ENCODE assay signal across 8 cellular contexts in the genomic region with DNA sequence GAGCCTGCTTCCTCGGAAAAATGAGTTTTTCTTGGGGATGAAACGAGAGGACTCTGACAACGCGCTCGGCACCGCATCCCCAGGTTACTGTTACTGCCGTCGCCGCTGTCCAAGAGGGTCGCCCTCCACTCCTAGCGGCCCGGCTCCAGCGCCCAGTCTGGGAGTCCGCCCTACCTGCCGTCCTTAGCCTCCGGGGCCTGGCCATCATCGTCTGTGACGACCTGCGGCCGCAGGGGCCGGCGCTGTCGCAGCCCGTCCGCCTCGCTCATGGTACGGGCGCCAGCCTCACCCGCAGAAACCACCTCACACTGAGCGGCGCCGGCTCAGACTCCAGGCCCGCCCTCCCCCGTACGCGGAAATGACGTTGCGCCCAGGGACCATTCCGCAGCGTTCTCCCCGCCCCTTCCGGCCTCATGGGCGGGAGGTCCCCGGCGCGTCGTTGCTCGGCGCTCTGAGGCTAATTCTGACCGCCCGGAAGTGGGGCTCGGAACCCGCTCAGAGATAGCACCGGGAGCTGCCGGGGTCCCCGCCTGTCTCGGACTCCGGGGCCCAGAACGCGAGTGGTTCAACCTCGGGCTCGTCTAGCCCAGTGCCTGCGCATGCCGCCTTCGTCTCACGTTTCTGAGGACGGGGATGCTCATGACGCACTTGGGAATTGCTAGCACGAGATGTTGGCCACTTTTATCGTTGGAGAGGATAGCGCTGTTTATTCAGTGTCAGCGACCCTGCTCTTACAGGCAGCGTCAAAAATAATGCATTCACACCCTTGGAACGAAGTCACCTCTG.
DNase-seq lines count a peak whose midpoint lies in the region; ATAC-seq and TF ChIP-seq lines count a peak whose summit lies in the region.

A gene with protein sequence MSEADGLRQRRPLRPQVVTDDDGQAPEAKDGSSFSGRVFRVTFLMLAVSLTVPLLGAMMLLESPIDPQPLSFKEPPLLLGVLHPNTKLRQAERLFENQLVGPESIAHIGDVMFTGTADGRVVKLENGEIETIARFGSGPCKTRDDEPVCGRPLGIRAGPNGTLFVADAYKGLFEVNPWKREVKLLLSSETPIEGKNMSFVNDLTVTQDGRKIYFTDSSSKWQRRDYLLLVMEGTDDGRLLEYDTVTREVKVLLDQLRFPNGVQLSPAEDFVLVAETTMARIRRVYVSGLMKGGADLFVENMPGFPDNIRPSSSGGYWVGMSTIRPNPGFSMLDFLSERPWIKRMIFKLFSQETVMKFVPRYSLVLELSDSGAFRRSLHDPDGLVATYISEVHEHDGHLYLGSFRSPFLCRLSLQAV (minus strand): TSS at position 332 of the 786 bp plus-strand sequence. CDS start 63 bp downstream, at position 269.

- no peak for TF ChIP-seq CTCF in AG10803 (conservative IDR thresholded peaks at IDR 0.05; ENCODE audit: low read length)

- ATAC-seq in GM19023 (IDR thresholded peaks at IDR 0.05; ENCODE audit: unreplicated experiment) (peak; percentile 97), HG03196 (IDR thresholded peaks at IDR 0.05; ENCODE audit: unreplicated experiment) (peak; percentile 94)
- ATAC-seq in activated CD4-positive, CD25-positive, alpha-beta regulatory T cell treated with anti-CD3 and anti-CD28 coated beads, Interleukin-2, amount 50 U/mL, for 24 hours = peak; percentile 96 to 97
- ATAC-seq in central memory CD8-positive, alpha-beta T cell (replicated peaks; ENCODE audit: extremely low read depth, poor library complexity, severe bottlenecking) = peak; percentile 93

- peak within 1 kb of the TSS; percentile 94 for H3K4me3 ChIP-seq in AG10803 (ENCODE audit: low read length)

- H3K27me3 Mint-ChIP-seq in central memory CD8-positive, alpha-beta T cell = no peaks in the 10 kb centered on the region

- no peaks in the 10 kb centered on the region for H3K9me3 Mint-ChIP-seq in central memory CD8-positive, alpha-beta T cell

- H3K27ac Mint-ChIP-seq in central memory CD8-positive, alpha-beta T cell (ENCODE audit: low read depth) = peak within 1 kb of the TSS; percentile 99

- DNase-seq in AG10803 (ENCODE audit: low read depth) = peak; percentile 88
- DNase-seq in NCI-H345 treated with DMSO at 0.1 percent for 48 hours (lab: John Stamatoyannopoulos, UW; ENCODE audit: unreplicated experiment) = peak; percentile 96
- peak; percentile 93 to 94 for DNase-seq in central memory CD8-positive, alpha-beta T cell (ENCODE audit: low spot score in 2 of 2)
- peak; percentile 93 for DNase-seq in islet precursor cell
- DNase-seq in stimulated activated CD4-positive, alpha-beta T cell treated with anti-CD3 and anti-CD28 coated beads, Interleukin-12 subunit alpha, Interleukin-12 subunit beta, amount 100 ng/mL, for 48 hours (ENCODE audit: low read depth in 2 of 3, low spot score in 1 of 3) = peak; percentile 89 to 95 (median 93)

- H3K36me3 Mint-ChIP-seq in central memory CD8-positive, alpha-beta T cell (ENCODE audit: insufficient read depth) = peaks cover 35% of the 10 kb centered on the region

- H3K4me3 Mint-ChIP-seq in central memory CD8-positive, alpha-beta T cell = peak within 1 kb of the TSS; percentile 99

- peaks cover 56% of the 10 kb centered on the region for H3K4me1 Mint-ChIP-seq in central memory CD8-positive, alpha-beta T cell

Comparison
In these comparisons a context has a peak if more than half of its experiments do, and no peak if none do; other contexts are left out.
1. Peak in every context shown above with its lines: DNase-seq, ATAC-seq and H3K4me3 ChIP-seq.